Comparison of ENCODE assay signal across 9 cellular contexts in the genomic region with DNA sequence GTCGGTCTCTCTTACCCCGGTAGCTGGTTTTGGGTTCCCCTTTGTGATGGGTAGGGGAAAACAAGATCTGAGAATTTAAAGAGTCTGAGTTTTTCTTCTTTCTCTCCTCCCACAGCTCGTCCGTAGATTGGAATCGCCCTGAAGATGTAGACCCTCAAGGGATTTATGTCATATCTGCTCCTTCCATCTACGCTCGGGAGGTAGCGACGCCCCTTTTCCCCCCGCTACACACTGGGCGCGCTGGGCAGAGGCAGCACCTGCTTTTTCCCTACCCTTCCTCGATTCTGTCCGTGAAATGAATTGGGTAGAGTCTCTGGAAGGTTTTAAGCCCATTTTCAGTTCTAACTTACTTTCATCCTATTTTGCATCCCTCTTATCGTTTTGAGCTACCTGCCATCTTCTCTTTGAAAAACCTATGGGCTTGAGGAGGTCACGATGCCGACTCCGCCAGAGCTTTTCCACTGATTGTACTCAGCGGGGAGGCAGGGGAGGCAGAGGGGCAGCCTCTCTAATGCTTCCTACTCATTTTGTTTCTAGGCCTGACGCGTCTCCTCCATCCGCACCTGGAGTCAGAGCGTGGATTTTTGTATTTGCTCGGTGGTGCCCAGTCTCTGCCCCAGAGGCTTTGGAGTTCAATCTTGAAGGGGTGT. TPM values are rescaled to one million over a fixed set of nuclear protein-coding genes. Genes with fewer than 3 reads are reported as not detected.
DNase-seq lines count a peak whose midpoint lies in the region; ATAC-seq and TF ChIP-seq lines count a peak whose summit lies in the region.
"Had no signal": no experiment of that assay in that cellular context is flagged by ENCODE, and none has a peak within 500 bp of the region (broad histone marks: within the 10 kb centered on the region; RNA-seq: fewer than 3 reads in every experiment).

No MANE protein-coding gene starts in this region.

- H3K36me3 Mint-ChIP-seq in activated T-cell treated with anti-CD3 and anti-CD28 coated beads, Interleukin-2, amount 50 U/mL, for 72 hours (ENCODE audit: insufficient read depth in 2 of 2): peaks cover 0 to 8% of the 10 kb centered on the region in 2 donors
- H3K36me3 Mint-ChIP-seq in stimulated activated memory B cell treated with anti-CD40 and anti-IgM and Interleukin-4, amounts not matched to agents 10 μg/mL and 1 μg/mL and 100 μg/mL, for 72 hours: no peaks in the 10 kb centered on the region

- H3K27me3 Mint-ChIP-seq in activated T-cell treated with anti-CD3 and anti-CD28 coated beads, Interleukin-2, amount 50 U/mL, for 72 hours (ENCODE audit: low read depth): peaks cover 59% of the 10 kb centered on the region
- H3K27me3 Mint-ChIP-seq in stimulated activated memory B cell treated with anti-CD40 and anti-IgM and Interleukin-4, amounts not matched to agents 10 μg/mL and 1 μg/mL and 100 μg/mL, for 72 hours: peaks cover 50% of the 10 kb centered on the region

- peak overlapping the region; percentile 86 to 94 for H3K4me3 Mint-ChIP-seq in activated T-cell treated with anti-CD3 and anti-CD28 coated beads, Interleukin-2, amount 50 U/mL, for 72 hours
- H3K4me3 Mint-ChIP-seq in stimulated activated memory B cell treated with anti-CD40 and anti-IgM and Interleukin-4, amounts not matched to agents 10 μg/mL and 1 μg/mL and 100 μg/mL, for 72 hours: peak overlapping the region; percentile 87

- peaks cover 25% of the 10 kb centered on the region for H3K4me1 Mint-ChIP-seq in activated T-cell treated with anti-CD3 and anti-CD28 coated beads, Interleukin-2, amount 50 U/mL, for 72 hours (ENCODE audit: low read depth)
- peaks cover 30% of the 10 kb centered on the region for H3K4me1 Mint-ChIP-seq in stimulated activated memory B cell treated with anti-CD40 and anti-IgM and Interleukin-4, amounts not matched to agents 10 μg/mL and 1 μg/mL and 100 μg/mL, for 72 hours

- no peaks in the 10 kb centered on the region for H3K9me3 Mint-ChIP-seq in activated T-cell treated with anti-CD3 and anti-CD28 coated beads, Interleukin-2, amount 50 U/mL, for 72 hours
- no peaks in the 10 kb centered on the region for H3K9me3 Mint-ChIP-seq in stimulated activated memory B cell treated with anti-CD40 and anti-IgM and Interleukin-4, amounts not matched to agents 10 μg/mL and 1 μg/mL and 100 μg/mL, for 72 hours

- peak overlapping the region; percentile 46 to 53 for H3K4me3 ChIP-seq in foreskin fibroblast (ENCODE audit: low read depth in 1 of 2, low read length in 2 of 2)

- no peak for DNase-seq in activated T-cell treated with anti-CD3 and anti-CD28 coated beads, Interleukin-2, amount 50 U/mL, for 72 hours
- DNase-seq in activated T-cell treated with anti-CD3 and anti-CD28 coated beads for 4 hours: no peak
- no peak for DNase-seq in foreskin fibroblast
- no peak for DNase-seq in GM03348 (ENCODE audit: low spot score)
- no peak for DNase-seq in mesenteric fat pad (ENCODE audit: low spot score)
- DNase-seq in H4 (ENCODE audit: low spot score): no peak
- DNase-seq: NCI-H1930 had no signal

- H3K27ac ChIP-seq in VCaP: peak overlapping the region; percentile 72

- no peak overlapping the region for H3K27ac Mint-ChIP-seq in activated T-cell treated with anti-CD3 and anti-CD28 coated beads, Interleukin-2, amount 50 U/mL, for 72 hours
- H3K27ac Mint-ChIP-seq in stimulated activated memory B cell treated with anti-CD40 and anti-IgM and Interleukin-4, amounts not matched to agents 10 μg/mL and 1 μg/mL and 100 μg/mL, for 72 hours: peak overlapping the region; percentile 67

- TF ChIP-seq CTCF in VCaP (conservative IDR thresholded peaks at IDR 0.05) (no peak), foreskin fibroblast (IDR thresholded peaks at IDR 0.05; ENCODE audit: low read depth, low read length) (no peak)

- ATAC-seq in activated T-cell treated with anti-CD3 and anti-CD28 coated beads, Interleukin-2, amount 50 U/mL, for 72 hours (replicated peaks in 1 of 2): no peak
- ATAC-seq in stimulated activated memory B cell treated with anti-CD40 and anti-IgM and Interleukin-4, amounts not matched to agents 10 μg/mL and 1 μg/mL and 100 μg/mL, for 72 hours: no peak

RNA-seq across cellular contexts. Expression of a gene that starts 7.1 kb away (rescaled TPM):
- not detected for total RNA-seq in activated T-cell treated with anti-CD3 and anti-CD28 coated beads, Interleukin-2, amount 50 U/mL, for 72 hours
- not detected for total RNA-seq in mesenteric fat pad
- total RNA-seq in H4 (2014; rRNA removed; shearing (Covaris generic)): not detected in 2 replicates

RNA-seq across cellular contexts. Expression of a gene that starts 9.1 kb away (rescaled TPM):
- 1 to 10 TPM in 1 of 2 donors, under 1 TPM in 1; 0.72 to 1.1 TPM for total RNA-seq in activated T-cell treated with anti-CD3 and anti-CD28 coated beads, Interleukin-2, amount 50 U/mL, for 72 hours
- not detected for total RNA-seq in mesenteric fat pad
- 2.0 and 2.2 TPM in 2 replicates for total RNA-seq in H4 (2014; rRNA removed; shearing (Covaris generic))

RNA-seq across cellular contexts. Expression of a gene that starts 24.8 kb away (rescaled TPM):
- total RNA-seq in activated T-cell treated with anti-CD3 and anti-CD28 coated beads, Interleukin-2, amount 50 U/mL, for 72 hours: 1 to 10 TPM; 4.3 to 4.5 TPM
- total RNA-seq in mesenteric fat pad: 2.1 TPM
- 3.2 and 3.3 TPM in 2 replicates for total RNA-seq in H4 (2014; rRNA removed; shearing (Covaris generic))

RNA-seq across cellular contexts. Expression of a gene that starts 27.2 kb away (rescaled TPM):
- 10 to 100 TPM; 52.4 to 55.8 TPM for total RNA-seq in activated T-cell treated with anti-CD3 and anti-CD28 coated beads, Interleukin-2, amount 50 U/mL, for 72 hours
- 58.4 TPM for total RNA-seq in mesenteric fat pad
- 91.9 and 122 TPM in 2 replicates for total RNA-seq in H4 (2014; rRNA removed; shearing (Covaris generic))

RNA-seq across cellular contexts. Expression of a gene that starts 32.1 kb away (rescaled TPM):
- 10 to 100 TPM; 15.3 to 16.0 TPM for total RNA-seq in activated T-cell treated with anti-CD3 and anti-CD28 coated beads, Interleukin-2, amount 50 U/mL, for 72 hours
- 12.7 TPM for total RNA-seq in mesenteric fat pad
- 10.8 and 11.5 TPM in 2 replicates for total RNA-seq in H4 (2014; rRNA removed; shearing (Covaris generic))
